In genomic region chr2:127985026-127985734, GRCh38 we compare ENCODE assay signal across 1 cellular context.
A peak's percentile ranks its signal among the peaks of the same experiment; 100 is the strongest.
TF ChIP-seq lines count a peak whose summit lies in the region.

No MANE protein-coding gene starts in this region.

TF ChIP-seq in HepG2, 621 proteins besides CTCF, POLR2A, EP300 and RAD21 (continued from another document and continues in another):
- TF ChIP-seq ZNF362 (CRISPR knock-in tag; IDR thresholded peaks at IDR 0.05; ENCODE audit: borderline replicate concordance) (0 out of 2 replicates have a peak, but pooled peaks have one; percentile 13), RXRA (CRISPR knock-in tag; IDR thresholded peaks at IDR 0.05) (no peak; the same call in 1 of the 2 replicates), IRF2 (CRISPR knock-in tag; IDR thresholded peaks at IDR 0.05) (0 out of 2 replicates have a peak, but pooled peaks have one; percentile 39), PPARG (CRISPR knock-in tag; conservative IDR thresholded peaks at IDR 0.05) (no peak; the same call in 1 of the 2 replicates), NFIB (CRISPR knock-in tag; IDR thresholded peaks at IDR 0.05; ENCODE audit: borderline replicate concordance) (no peak), ELF1 (CRISPR knock-in tag; IDR thresholded peaks at IDR 0.05) (0 out of 2 replicates have a peak, but pooled peaks have one; percentile 36), HMGXB4 (CRISPR knock-in tag; IDR thresholded peaks at IDR 0.05; ENCODE audit: borderline replicate concordance in 1 of 2, low read depth in 1 of 2) (peak in 1 of 2 experiments; percentile 35; a peak in 1 of 4 replicates), ZMAT3 (CRISPR knock-in tag; conservative IDR thresholded peaks at IDR 0.05) (0 out of 2 replicates have a peak, but pooled peaks have one; percentile 5), KMT2B (CRISPR knock-in tag; IDR thresholded peaks at IDR 0.05) (no peak), ARID5B (CRISPR knock-in tag; IDR thresholded peaks at IDR 0.05) (peak; percentile 35; the same call in 1 of the 2 replicates), ZNF274 (CRISPR knock-in tag; IDR thresholded peaks at IDR 0.05) (0 out of 2 replicates have a peak, but pooled peaks have one; percentile 18), PHF5A (CRISPR knock-in tag; IDR thresholded peaks at IDR 0.05; ENCODE audit: low read depth, unreplicated experiment) (peak; percentile 21), PCBP1 (IDR thresholded peaks at IDR 0.05; ENCODE audit: borderline replicate concordance, low read depth, low read length) (no peak), ZFP37 (CRISPR knock-in tag; IDR thresholded peaks at IDR 0.05; ENCODE audit: borderline replicate concordance) (0 out of 2 replicates have a peak, but pooled peaks have one; percentile 42), ZGPAT (CRISPR knock-in tag; IDR thresholded peaks at IDR 0.05) (peak; percentile 21; the same call in 1 of the 2 replicates), MED1 (CRISPR knock-in tag; IDR thresholded peaks at IDR 0.05) (no peak), ZNF644 (CRISPR knock-in tag; IDR thresholded peaks at IDR 0.05; ENCODE audit: low read depth) (no peak), ZSCAN25 (CRISPR knock-in tag; IDR thresholded peaks at IDR 0.05) (0 out of 2 replicates have a peak, but pooled peaks have one; percentile 23), ASH2L (IDR thresholded peaks at IDR 0.05; ENCODE audit: insufficient read length, low read depth, low read length) (peak; percentile 90), ZNF337 (CRISPR knock-in tag; IDR thresholded peaks at IDR 0.05; ENCODE audit: borderline replicate concordance, low read depth) (0 out of 2 replicates have a peak, but pooled peaks have one; percentile 54), GZF1 (CRISPR knock-in tag; IDR thresholded peaks at IDR 0.05) (0 out of 2 replicates have a peak, but pooled peaks have one; percentile 13), BCL3 (CRISPR knock-in tag; IDR thresholded peaks at IDR 0.05) (0 out of 2 replicates have a peak, but pooled peaks have one; percentile 48), CREM (IDR thresholded peaks at IDR 0.05) (0 out of 2 replicates have a peak, but pooled peaks have one; percentile 26), CREM (CRISPR knock-in tag; IDR thresholded peaks at IDR 0.05) (no peak), ARID3A (IDR thresholded peaks at IDR 0.05; ENCODE audit: low read depth, low read length) (peak; percentile 81), ZBTB49 (CRISPR knock-in tag; IDR thresholded peaks at IDR 0.05; ENCODE audit: borderline replicate concordance) (no peak), ZSCAN9 (CRISPR knock-in tag; IDR thresholded peaks at IDR 0.05; ENCODE audit: borderline replicate concordance) (0 out of 2 replicates have a peak, but pooled peaks have one; percentile 15), ZNF501 (CRISPR knock-in tag; IDR thresholded peaks at IDR 0.05) (peak; percentile 41; the same call in 1 of the 2 replicates), TFAP4 (IDR thresholded peaks at IDR 0.05; ENCODE audit: borderline replicate concordance, low read depth) (peak; percentile 94), RARG (CRISPR knock-in tag; IDR thresholded peaks at IDR 0.05; ENCODE audit: low read depth) (no peak), SMAD3 (CRISPR knock-in tag; IDR thresholded peaks at IDR 0.05) (no peak), ZZZ3 (CRISPR knock-in tag; IDR thresholded peaks at IDR 0.05; ENCODE audit: borderline replicate concordance) (0 out of 2 replicates have a peak, but pooled peaks have one; percentile 14), PRDM10 (CRISPR knock-in tag; IDR thresholded peaks at IDR 0.05; ENCODE audit: low read depth) (0 out of 2 replicates have a peak, but pooled peaks have one; percentile 32)
